Comparison of ENCODE assay signal across 8 cellular contexts in the genomic region with DNA sequence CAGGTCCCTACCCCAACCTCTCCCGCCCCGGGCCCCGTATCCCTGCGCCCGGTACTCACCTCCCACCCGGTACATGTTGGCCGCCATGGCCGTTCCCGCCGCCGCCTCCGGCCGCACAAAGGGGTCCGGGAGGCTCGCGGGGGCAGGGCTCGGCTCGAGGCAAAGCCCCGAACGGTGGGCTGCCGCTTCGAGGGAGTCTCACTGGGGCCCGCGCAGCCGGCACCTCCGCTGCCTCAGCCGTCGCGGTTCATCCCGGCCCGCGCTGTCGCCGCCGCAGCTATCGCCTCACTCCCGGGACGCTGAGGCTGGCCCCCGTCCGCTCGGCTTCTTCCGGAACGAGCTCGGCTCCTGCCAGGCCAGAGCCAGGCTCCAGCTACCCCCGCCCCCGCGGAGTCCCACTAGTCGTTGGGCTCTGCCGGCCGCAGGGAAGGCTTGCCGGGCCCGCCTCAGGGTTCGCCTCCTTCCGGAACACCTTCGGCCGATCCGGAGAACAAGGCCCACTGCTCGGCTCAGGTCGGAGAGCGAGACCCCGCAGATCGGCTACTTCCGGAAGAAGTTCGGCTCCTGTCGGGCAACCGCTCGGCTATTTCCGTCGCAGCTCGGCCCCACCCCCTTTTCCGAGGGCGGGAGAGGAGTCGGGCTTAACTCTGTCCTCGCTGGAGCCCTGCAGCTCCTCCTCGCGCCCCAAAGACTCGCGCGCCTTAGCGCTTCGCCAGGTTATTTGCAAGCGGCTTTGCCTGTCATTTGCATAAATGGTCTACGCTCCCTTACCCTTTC. TPM values are rescaled to one million over a fixed set of nuclear protein-coding genes. Genes with fewer than 3 reads are reported as not detected.
DNase-seq lines count a peak whose midpoint lies in the region; ATAC-seq, FAIRE-seq and TF ChIP-seq lines count a peak whose summit lies in the region.

Gene MTA2 (minus strand): TSS at position 502 of the 777 bp plus-strand sequence. CDS start 415 bp downstream, at position 87.

- no peaks in the 10 kb centered on the region for H3K9me2 ChIP-seq in Loucy (replicated peaks; ENCODE audit: low read depth, low read length)

- H3K4me1 ChIP-seq in Loucy (ENCODE audit: insufficient read depth, low read length, poor library complexity, severe bottlenecking) = peaks cover 21% of the 10 kb centered on the region

- H3K27ac Mint-ChIP-seq in natural killer cell treated with Interleukin-12 subunit alpha and Interleukin-12 subunit beta and Interleukin-15 and Interleukin-18, amount 100 ng/mL, for 72 hours = peak within 1 kb of the TSS; percentile 89 to 90

- no peaks in the 10 kb centered on the region for H3K27me3 Mint-ChIP-seq in natural killer cell treated with Interleukin-12 subunit alpha and Interleukin-12 subunit beta and Interleukin-15 and Interleukin-18, amount 100 ng/mL, for 72 hours

- H2AFZ ChIP-seq in Loucy (ENCODE audit: low read length) = peak within 1 kb of the TSS; percentile 67; the same call in 1 of the 2 replicates

- peaks cover 46% of the 10 kb centered on the region for H3K36me3 Mint-ChIP-seq in natural killer cell treated with Interleukin-12 subunit alpha and Interleukin-12 subunit beta and Interleukin-15 and Interleukin-18, amount 100 ng/mL, for 72 hours

- no peaks in the 10 kb centered on the region for H3K9me3 ChIP-seq in Loucy (ENCODE audit: insufficient read depth, low read depth, low read length)

- peaks cover 46% of the 10 kb centered on the region for H3K79me2 ChIP-seq in Loucy (ENCODE audit: insufficient read depth, low read length)

- H3K4me1 Mint-ChIP-seq in natural killer cell treated with Interleukin-12 subunit alpha and Interleukin-12 subunit beta and Interleukin-15 and Interleukin-18, amount 100 ng/mL, for 72 hours (ENCODE audit: low read depth in 2 of 2) = peaks cover 55 to 56% of the 10 kb centered on the region in 2 donors

- peak within 1 kb of the TSS; percentile 100 for H3K9ac ChIP-seq in Loucy (ENCODE audit: low read depth, low read length, poor library complexity, severe bottlenecking)

- no peak for TF ChIP-seq CTCF in Loucy (conservative IDR thresholded peaks at IDR 0.05; ENCODE audit: low read length)
- TF ChIP-seq CTCF in fibroblast of mammary gland (conservative IDR thresholded peaks at IDR 0.05; ENCODE audit: control insufficient read depth, insufficient read depth, low read depth, low read length) = no peak

- H3K4me3 Mint-ChIP-seq in natural killer cell treated with Interleukin-12 subunit alpha and Interleukin-12 subunit beta and Interleukin-15 and Interleukin-18, amount 100 ng/mL, for 72 hours = peak within 1 kb of the TSS; percentile 91

- H3K9me3 Mint-ChIP-seq in natural killer cell treated with Interleukin-12 subunit alpha and Interleukin-12 subunit beta and Interleukin-15 and Interleukin-18, amount 100 ng/mL, for 72 hours = no peaks in the 10 kb centered on the region

- H3F3A ChIP-seq in Loucy (ENCODE audit: low read depth) = no peaks in the 10 kb centered on the region

- H3K36me3 ChIP-seq in Loucy (ENCODE audit: insufficient read depth, low read length) = peaks cover 16% of the 10 kb centered on the region; the same call in 1 of the 2 replicates

- H3K27me3 ChIP-seq in Loucy (ENCODE audit: insufficient read depth, low read length, poor library complexity, severe bottlenecking) = peaks cover 8% of the 10 kb centered on the region

- peaks cover 29% of the 10 kb centered on the region for H4K20me1 ChIP-seq in Loucy (ENCODE audit: insufficient read depth, low read length, poor library complexity, severe bottlenecking)

- ATAC-seq in natural killer cell treated with Interleukin-12 subunit alpha and Interleukin-12 subunit beta and Interleukin-15 and Interleukin-18, amount 100 ng/mL, for 72 hours = peak; percentile 89 to 90
- peak; percentile 86 for ATAC-seq in stimulated activated naive CD8-positive, alpha-beta T cell treated with anti-CD3 and anti-CD28 coated beads, Interleukin-15, Interleukin-2, amounts not matched to agents 100 U/mL and 50 U/mL, for 24 hours

- peak; percentile 98 for DNase-seq in EL
- peak; percentile 88 for DNase-seq in H54 (ENCODE audit: insufficient read length, low spot score)
- DNase-seq in activated T-helper 9 cell treated with anti-CD3 and anti-CD28 coated beads, Interleukin-2, amount 50 U/mL, for 16 hours (ENCODE audit: low read depth) = peak; percentile 99
- DNase-seq in fibroblast of mammary gland (ENCODE audit: low read depth) = peak; percentile 97
- peak; percentile 98 for DNase-seq in natural killer cell treated with Interleukin-12 subunit alpha and Interleukin-12 subunit beta and Interleukin-15 and Interleukin-18, amount 100 ng/mL, for 72 hours (ENCODE audit: low spot score)
- DNase-seq in stimulated activated naive CD8-positive, alpha-beta T cell treated with anti-CD3 and anti-CD28 coated beads, Interleukin-15, Interleukin-2, amounts not matched to agents 100 U/mL and 50 U/mL, for 24 hours = peak; percentile 100

- H3K4me2 ChIP-seq in Loucy (ENCODE audit: low read depth, low read length, poor library complexity, severe bottlenecking) = peak within 1 kb of the TSS; percentile 95

- TF ChIP-seq POLR2A in H54 (IDR thresholded peaks at IDR 0.05; ENCODE audit: low read depth, low read length) = peak; percentile 50
- TF ChIP-seq POLR2A in Raji (IDR thresholded peaks at IDR 0.05; ENCODE audit: insufficient read depth, low read depth, low read length) = peak; percentile 74

- no peak for FAIRE-seq in H54 (lab: Jason Lieb, UNC)

- H3K4me3 ChIP-seq in Loucy (ENCODE audit: low read length, poor library complexity, severe bottlenecking) = peak within 1 kb of the TSS; percentile 95
- peak within 1 kb of the TSS; percentile 89 for H3K4me3 ChIP-seq in fibroblast of mammary gland (ENCODE audit: control insufficient read depth, low read depth, low read length)

RNA-seq across cellular contexts. Expression of gene MTA2, which starts in this region (rescaled TPM):
- 100 to 1,000 TPM; 234 to 259 TPM for total RNA-seq in natural killer cell treated with Interleukin-12 subunit alpha and Interleukin-12 subunit beta and Interleukin-15 and Interleukin-18, amount 100 ng/mL, for 72 hours

Comparison
In these comparisons a context has a peak if more than half of its experiments do, and no peak if none do; other contexts are left out.
1. Peak in every context shown above with its lines: DNase-seq, ATAC-seq and H3K4me3 ChIP-seq.